13 cellular contexts compared by ENCODE assay signal in genomic region chr14:38837333-38838048, GRCh38.
"Had no signal": no experiment of that assay in that cellular context is flagged by ENCODE, and none has a peak within 500 bp of the region (broad histone marks: within the 10 kb centered on the region; RNA-seq: fewer than 3 reads in every experiment).

No MANE protein-coding gene starts in this region.

- H3K27me3 ChIP-seq: adrenal gland, pancreas, tibial artery had no signal

- H3K4me2 ChIP-seq: SK-N-SH had no signal

- DNase-seq: activated CD4-positive, alpha-beta T cell treated with anti-CD3 and anti-CD28 coated beads, Interleukin-2, amount 10 ng/mL, durations not matched to agents 24 days and 14 days; activated naive CD4-positive, alpha-beta T cell treated with anti-CD3 and anti-CD28 coated beads for 36 hours; adrenal gland; central memory CD4-positive, alpha-beta T cell; cortex of kidney; effector memory CD4-positive, alpha-beta T cell; immature natural killer cell; mesendoderm; SK-N-SH; small intestine; tibial artery had no signal

- H3K9me3 ChIP-seq: adrenal gland, pancreas, SK-N-SH, tibial artery had no signal

- H3K27ac ChIP-seq: adrenal gland, pancreas, tibial artery had no signal

- H3K4me3 ChIP-seq: adrenal gland, pancreas, tibial artery had no signal

- ATAC-seq: left lobe of liver, pancreas had no signal

- H3K9ac ChIP-seq: SK-N-SH had no signal

- H3K36me3 ChIP-seq: adrenal gland, pancreas, tibial artery had no signal
